ENCODE assay signal across 1 cellular context in genomic region chr5:134570365-134570758, GRCh38.
TF ChIP-seq lines count a peak whose summit lies in the region.

No MANE protein-coding gene starts in this region.

TF ChIP-seq in GM23338, 12 proteins besides CTCF, POLR2A, EP300 and RAD21 (continued from another document):
- TF ChIP-seq, protein P1, sequence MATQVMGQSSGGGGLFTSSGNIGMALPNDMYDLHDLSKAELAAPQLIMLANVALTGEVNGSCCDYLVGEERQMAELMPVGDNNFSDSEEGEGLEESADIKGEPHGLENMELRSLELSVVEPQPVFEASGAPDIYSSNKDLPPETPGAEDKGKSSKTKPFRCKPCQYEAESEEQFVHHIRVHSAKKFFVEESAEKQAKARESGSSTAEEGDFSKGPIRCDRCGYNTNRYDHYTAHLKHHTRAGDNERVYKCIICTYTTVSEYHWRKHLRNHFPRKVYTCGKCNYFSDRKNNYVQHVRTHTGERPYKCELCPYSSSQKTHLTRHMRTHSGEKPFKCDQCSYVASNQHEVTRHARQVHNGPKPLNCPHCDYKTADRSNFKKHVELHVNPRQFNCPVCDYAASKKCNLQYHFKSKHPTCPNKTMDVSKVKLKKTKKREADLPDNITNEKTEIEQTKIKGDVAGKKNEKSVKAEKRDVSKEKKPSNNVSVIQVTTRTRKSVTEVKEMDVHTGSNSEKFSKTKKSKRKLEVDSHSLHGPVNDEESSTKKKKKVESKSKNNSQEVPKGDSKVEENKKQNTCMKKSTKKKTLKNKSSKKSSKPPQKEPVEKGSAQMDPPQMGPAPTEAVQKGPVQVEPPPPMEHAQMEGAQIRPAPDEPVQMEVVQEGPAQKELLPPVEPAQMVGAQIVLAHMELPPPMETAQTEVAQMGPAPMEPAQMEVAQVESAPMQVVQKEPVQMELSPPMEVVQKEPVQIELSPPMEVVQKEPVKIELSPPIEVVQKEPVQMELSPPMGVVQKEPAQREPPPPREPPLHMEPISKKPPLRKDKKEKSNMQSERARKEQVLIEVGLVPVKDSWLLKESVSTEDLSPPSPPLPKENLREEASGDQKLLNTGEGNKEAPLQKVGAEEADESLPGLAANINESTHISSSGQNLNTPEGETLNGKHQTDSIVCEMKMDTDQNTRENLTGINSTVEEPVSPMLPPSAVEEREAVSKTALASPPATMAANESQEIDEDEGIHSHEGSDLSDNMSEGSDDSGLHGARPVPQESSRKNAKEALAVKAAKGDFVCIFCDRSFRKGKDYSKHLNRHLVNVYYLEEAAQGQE (IDR thresholded peaks at IDR 0.05; ENCODE audit: unreplicated experiment): no peak
- TF ChIP-seq ZNF114 (CRISPR knock-in tag; IDR thresholded peaks at IDR 0.05) (no peak), EZH2phosphoT487 (IDR thresholded peaks at IDR 0.05; ENCODE audit: unreplicated experiment) (no peak), ETS1 (IDR thresholded peaks at IDR 0.05) (no peak), CREB1 (CRISPR knock-in tag; IDR thresholded peaks at IDR 0.05; ENCODE audit: low read depth) (no peak), ZNF331 (CRISPR knock-in tag; IDR thresholded peaks at IDR 0.05; ENCODE audit: low read depth) (no peak), STAT1 (IDR thresholded peaks at IDR 0.05; ENCODE audit: unreplicated experiment) (no peak), NANOG (IDR thresholded peaks at IDR 0.05; ENCODE audit: borderline replicate concordance) (no peak), EZH2 (IDR thresholded peaks at IDR 0.05; ENCODE audit: low read depth, unreplicated experiment) (no peak)
- TF ChIP-seq, protein P2, sequence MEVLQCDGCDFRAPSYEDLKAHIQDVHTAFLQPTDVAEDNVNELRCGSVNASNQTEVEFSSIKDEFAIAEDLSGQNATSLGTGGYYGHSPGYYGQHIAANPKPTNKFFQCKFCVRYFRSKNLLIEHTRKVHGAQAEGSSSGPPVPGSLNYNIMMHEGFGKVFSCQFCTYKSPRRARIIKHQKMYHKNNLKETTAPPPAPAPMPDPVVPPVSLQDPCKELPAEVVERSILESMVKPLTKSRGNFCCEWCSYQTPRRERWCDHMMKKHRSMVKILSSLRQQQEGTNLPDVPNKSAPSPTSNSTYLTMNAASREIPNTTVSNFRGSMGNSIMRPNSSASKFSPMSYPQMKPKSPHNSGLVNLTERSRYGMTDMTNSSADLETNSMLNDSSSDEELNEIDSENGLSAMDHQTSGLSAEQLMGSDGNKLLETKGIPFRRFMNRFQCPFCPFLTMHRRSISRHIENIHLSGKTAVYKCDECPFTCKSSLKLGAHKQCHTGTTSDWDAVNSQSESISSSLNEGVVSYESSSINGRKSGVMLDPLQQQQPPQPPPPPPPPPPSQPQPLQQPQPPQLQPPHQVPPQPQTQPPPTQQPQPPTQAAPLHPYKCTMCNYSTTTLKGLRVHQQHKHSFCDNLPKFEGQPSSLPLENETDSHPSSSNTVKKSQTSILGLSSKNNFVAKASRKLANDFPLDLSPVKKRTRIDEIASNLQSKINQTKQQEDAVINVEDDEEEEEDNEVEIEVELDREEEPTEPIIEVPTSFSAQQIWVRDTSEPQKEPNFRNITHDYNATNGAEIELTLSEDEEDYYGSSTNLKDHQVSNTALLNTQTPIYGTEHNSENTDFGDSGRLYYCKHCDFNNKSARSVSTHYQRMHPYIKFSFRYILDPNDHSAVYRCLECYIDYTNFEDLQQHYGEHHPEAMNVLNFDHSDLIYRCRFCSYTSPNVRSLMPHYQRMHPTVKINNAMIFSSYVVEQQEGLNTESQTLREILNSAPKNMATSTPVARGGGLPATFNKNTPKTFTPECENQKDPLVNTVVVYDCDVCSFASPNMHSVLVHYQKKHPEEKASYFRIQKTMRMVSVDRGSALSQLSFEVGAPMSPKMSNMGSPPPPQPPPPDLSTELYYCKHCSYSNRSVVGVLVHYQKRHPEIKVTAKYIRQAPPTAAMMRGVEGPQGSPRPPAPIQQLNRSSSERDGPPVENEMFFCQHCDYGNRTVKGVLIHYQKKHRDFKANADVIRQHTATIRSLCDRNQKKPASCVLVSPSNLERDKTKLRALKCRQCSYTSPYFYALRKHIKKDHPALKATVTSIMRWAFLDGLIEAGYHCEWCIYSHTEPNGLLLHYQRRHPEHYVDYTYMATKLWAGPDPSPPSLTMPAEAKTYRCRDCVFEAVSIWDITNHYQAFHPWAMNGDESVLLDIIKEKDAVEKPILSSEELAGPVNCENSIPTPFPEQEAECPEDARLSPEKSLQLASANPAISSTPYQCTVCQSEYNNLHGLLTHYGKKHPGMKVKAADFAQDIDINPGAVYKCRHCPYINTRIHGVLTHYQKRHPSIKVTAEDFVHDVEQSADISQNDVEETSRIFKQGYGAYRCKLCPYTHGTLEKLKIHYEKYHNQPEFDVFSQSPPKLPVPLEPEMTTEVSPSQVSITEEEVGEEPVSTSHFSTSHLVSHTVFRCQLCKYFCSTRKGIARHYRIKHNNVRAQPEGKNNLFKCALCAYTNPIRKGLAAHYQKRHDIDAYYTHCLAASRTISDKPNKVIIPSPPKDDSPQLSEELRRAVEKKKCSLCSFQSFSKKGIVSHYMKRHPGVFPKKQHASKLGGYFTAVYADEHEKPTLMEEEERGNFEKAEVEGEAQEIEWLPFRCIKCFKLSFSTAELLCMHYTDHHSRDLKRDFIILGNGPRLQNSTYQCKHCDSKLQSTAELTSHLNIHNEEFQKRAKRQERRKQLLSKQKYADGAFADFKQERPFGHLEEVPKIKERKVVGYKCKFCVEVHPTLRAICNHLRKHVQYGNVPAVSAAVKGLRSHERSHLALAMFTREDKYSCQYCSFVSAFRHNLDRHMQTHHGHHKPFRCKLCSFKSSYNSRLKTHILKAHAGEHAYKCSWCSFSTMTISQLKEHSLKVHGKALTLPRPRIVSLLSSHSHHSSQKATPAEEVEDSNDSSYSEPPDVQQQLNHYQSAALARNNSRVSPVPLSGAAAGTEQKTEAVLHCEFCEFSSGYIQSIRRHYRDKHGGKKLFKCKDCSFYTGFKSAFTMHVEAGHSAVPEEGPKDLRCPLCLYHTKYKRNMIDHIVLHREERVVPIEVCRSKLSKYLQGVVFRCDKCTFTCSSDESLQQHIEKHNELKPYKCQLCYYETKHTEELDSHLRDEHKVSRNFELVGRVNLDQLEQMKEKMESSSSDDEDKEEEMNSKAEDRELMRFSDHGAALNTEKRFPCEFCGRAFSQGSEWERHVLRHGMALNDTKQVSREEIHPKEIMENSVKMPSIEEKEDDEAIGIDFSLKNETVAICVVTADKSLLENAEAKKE (CRISPR knock-in tag; IDR thresholded peaks at IDR 0.05): no peak
TF ChIP-seq in GM23338: peak in this region for 0.
